Comparison of ENCODE assay signal across 8 cellular contexts in genomic region chr9:98575379-98576346, GRCh38.
A peak's percentile ranks its signal among the peaks of the same experiment; 100 is the strongest.
DNase-seq lines count a peak whose midpoint lies in the region; ATAC-seq and TF ChIP-seq lines count a peak whose summit lies in the region.

No MANE protein-coding gene starts in this region.

- H3K4me3 Mint-ChIP-seq in Caco-2 (ENCODE audit: unreplicated experiment) (no peak overlapping the region), T-helper 17 cell (no peak overlapping the region), type B pancreatic cell (no peak overlapping the region)
- H3K4me3 Mint-ChIP-seq in T-helper 1 cell treated with Interleukin-12 subunit alpha and Interleukin-12 subunit beta and Interleukin-4 antibody, amounts not matched to agents 30 μg/mL and 1 μg/mL, for 36 hours = peak overlapping the region; percentile 52

- H3K9me3 ChIP-seq in Caco-2 (no peaks in the 10 kb centered on the region), T-helper 17 cell (ENCODE audit: control insufficient read depth, low read length, poor library complexity, severe bottlenecking) (no peaks in the 10 kb centered on the region)

- no peaks in the 10 kb centered on the region for H3K36me3 ChIP-seq in Caco-2 (ENCODE audit: control insufficient read depth, insufficient read depth, low read length)
- H3K36me3 ChIP-seq in kidney epithelial cell (ENCODE audit: control insufficient read depth, insufficient read depth, low read length) = no peaks in the 10 kb centered on the region

- peaks cover 9% of the 10 kb centered on the region for H3K4me1 ChIP-seq in Caco-2

- H3K4me3 ChIP-seq in Caco-2 (ENCODE audit: low read depth, low read length) = no peak overlapping the region
- H3K4me3 ChIP-seq in kidney epithelial cell (ENCODE audit: low read depth, low read length) = no peak overlapping the region

- no peak for DNase-seq in Caco-2
- DNase-seq in kidney epithelial cell (ENCODE audit: low read depth) = peak; percentile 76
- no peak for DNase-seq in T-helper 17 cell
- DNase-seq in NCI-H187 (lab: John Stamatoyannopoulos, UW) = no peak
- no peak for DNase-seq in type B pancreatic cell (ENCODE audit: extremely low spot score, unreplicated experiment)

- POLR2A ChIA-PET in Caco-2 (lab: Charles Lee) = no interaction called here

- H3K36me3 Mint-ChIP-seq in Caco-2 (ENCODE audit: insufficient read depth, unreplicated experiment) = no peaks in the 10 kb centered on the region
- H3K36me3 Mint-ChIP-seq in T-helper 1 cell treated with Interleukin-12 subunit alpha and Interleukin-12 subunit beta and Interleukin-4 antibody, amounts not matched to agents 30 μg/mL and 1 μg/mL, for 36 hours (ENCODE audit: low read depth) = no peaks in the 10 kb centered on the region
- no peaks in the 10 kb centered on the region for H3K36me3 Mint-ChIP-seq in T-helper 17 cell (ENCODE audit: low read depth)
- H3K36me3 Mint-ChIP-seq in type B pancreatic cell = no peaks in the 10 kb centered on the region

- no peak for TF ChIP-seq CTCF in Caco-2 (IDR thresholded peaks at IDR 0.05; ENCODE audit: insufficient read depth in 1 of 2, low read depth in 1 of 2, low read length in 1 of 2, severe bottlenecking in 1 of 2, unreplicated experiment in 1 of 2)
- no peak for TF ChIP-seq CTCF in kidney epithelial cell (IDR thresholded peaks at IDR 0.05; ENCODE audit: insufficient read depth, low read length, poor library complexity, severe bottlenecking)
- TF ChIP-seq CTCF in type B pancreatic cell (conservative IDR thresholded peaks at IDR 0.05) = no peak

- H3K27me3 ChIP-seq in Caco-2 (replicated peaks; ENCODE audit: control insufficient read depth, insufficient read depth, low read length) (no peaks in the 10 kb centered on the region), kidney epithelial cell (ENCODE audit: control insufficient read depth, insufficient read depth, low read length) (peaks cover 15% of the 10 kb centered on the region)

- H3K9me3 Mint-ChIP-seq in Caco-2 (ENCODE audit: unreplicated experiment) (peaks cover 13% of the 10 kb centered on the region), type B pancreatic cell (peaks cover 5% of the 10 kb centered on the region)
- H3K9me3 Mint-ChIP-seq in T-helper 1 cell treated with Interleukin-12 subunit alpha and Interleukin-12 subunit beta and Interleukin-4 antibody, amounts not matched to agents 30 μg/mL and 1 μg/mL, for 36 hours = no peaks in the 10 kb centered on the region

- CTCF ChIA-PET in Caco-2 (lab: Charles Lee) = no interaction called here

- intact Hi-C loops in Caco-2 (cut with micrococcal nuclease; ENCODE audit: unreplicated experiment) = no loop called here

- peak overlapping the region; percentile 8 for H3K27ac Mint-ChIP-seq in Caco-2 (ENCODE audit: unreplicated experiment)
- peak overlapping the region; percentile 15 for H3K27ac Mint-ChIP-seq in T-helper 1 cell treated with Interleukin-12 subunit alpha and Interleukin-12 subunit beta and Interleukin-4 antibody, amounts not matched to agents 30 μg/mL and 1 μg/mL, for 36 hours
- no peak overlapping the region for H3K27ac Mint-ChIP-seq in T-helper 17 cell
- H3K27ac Mint-ChIP-seq in type B pancreatic cell = no peak overlapping the region

- H3K4me1 Mint-ChIP-seq in Caco-2 (ENCODE audit: low read depth, unreplicated experiment) (peaks cover 17% of the 10 kb centered on the region), T-helper 17 cell (peaks cover 17% of the 10 kb centered on the region), type B pancreatic cell (ENCODE audit: unreplicated experiment) (peaks cover 4% of the 10 kb centered on the region)
- peaks cover 17% of the 10 kb centered on the region for H3K4me1 Mint-ChIP-seq in T-helper 1 cell treated with Interleukin-12 subunit alpha and Interleukin-12 subunit beta and Interleukin-4 antibody, amounts not matched to agents 30 μg/mL and 1 μg/mL, for 36 hours (ENCODE audit: low read depth)

- no TSS peak for BruUV-seq in Caco-2 (replicated peaks; lab: Mats Ljungman, UMichigan)

- ATAC-seq in GM19324 (IDR thresholded peaks at IDR 0.05; ENCODE audit: low FRiP score, unreplicated experiment) = peak; percentile 73
- peak; percentile 65 for ATAC-seq in HG03135 (IDR thresholded peaks at IDR 0.05; ENCODE audit: unreplicated experiment)
- no peak for ATAC-seq in T-helper 17 cell

- H3K27me3 Mint-ChIP-seq in Caco-2 (ENCODE audit: insufficient read depth, unreplicated experiment) = peaks cover 1% of the 10 kb centered on the region
- peaks cover 49% of the 10 kb centered on the region for H3K27me3 Mint-ChIP-seq in T-helper 1 cell treated with Interleukin-12 subunit alpha and Interleukin-12 subunit beta and Interleukin-4 antibody, amounts not matched to agents 30 μg/mL and 1 μg/mL, for 36 hours (ENCODE audit: low read depth)
- peaks cover 40% of the 10 kb centered on the region for H3K27me3 Mint-ChIP-seq in T-helper 17 cell
- H3K27me3 Mint-ChIP-seq in type B pancreatic cell = peaks cover 24% of the 10 kb centered on the region

Comparison
In these comparisons a context has a peak if more than half of its experiments do, and no peak if none do; other contexts are left out.
1. H3K27ac Mint-ChIP-seq: peak in Caco-2 (single experiment) and T-helper 1 cell treated with Interleukin-12 subunit alpha and Interleukin-12 subunit beta and Interleukin-4 antibody, amounts not matched to agents 30 μg/mL and 1 μg/mL, for 36 hours (single experiment); none in T-helper 17 cell (single experiment) and type B pancreatic cell (single experiment).